ENCODE assay signal across 1 cellular context in the genomic region with DNA sequence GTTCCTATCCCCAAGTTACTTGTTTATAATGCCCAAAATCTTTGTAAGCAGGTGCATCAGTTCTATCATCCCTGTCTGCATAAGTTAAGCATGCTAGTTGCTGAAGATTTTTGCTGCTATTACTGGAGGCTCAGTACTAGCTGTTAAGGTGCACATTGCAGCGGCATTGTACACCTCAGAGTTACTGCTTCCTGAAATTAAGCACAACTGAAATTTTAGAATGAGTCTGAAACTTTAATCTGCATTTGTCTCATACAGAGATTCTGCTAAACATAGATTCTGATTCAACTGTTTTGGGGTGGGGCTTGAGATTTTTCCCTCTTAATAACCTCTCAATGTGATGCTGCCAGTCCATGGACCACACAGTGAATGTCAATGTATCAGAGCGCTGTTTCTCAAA.
TF ChIP-seq lines count a peak whose summit lies in the region.

No MANE protein-coding gene starts in this region.

TF ChIP-seq in SK-N-SH, 30 proteins besides CTCF, POLR2A, EP300 and RAD21 (continued from another document):
- TF ChIP-seq, protein P1, sequence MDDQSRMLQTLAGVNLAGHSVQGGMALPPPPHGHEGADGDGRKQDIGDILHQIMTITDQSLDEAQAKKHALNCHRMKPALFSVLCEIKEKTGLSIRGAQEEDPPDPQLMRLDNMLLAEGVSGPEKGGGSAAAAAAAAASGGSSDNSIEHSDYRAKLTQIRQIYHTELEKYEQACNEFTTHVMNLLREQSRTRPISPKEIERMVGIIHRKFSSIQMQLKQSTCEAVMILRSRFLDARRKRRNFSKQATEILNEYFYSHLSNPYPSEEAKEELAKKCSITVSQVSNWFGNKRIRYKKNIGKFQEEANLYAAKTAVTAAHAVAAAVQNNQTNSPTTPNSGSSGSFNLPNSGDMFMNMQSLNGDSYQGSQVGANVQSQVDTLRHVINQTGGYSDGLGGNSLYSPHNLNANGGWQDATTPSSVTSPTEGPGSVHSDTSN (IDR thresholded peaks at IDR 0.05): no peak
- TF ChIP-seq NFIC (IDR thresholded peaks at IDR 0.05; ENCODE audit: borderline replicate concordance) (no peak), RCOR1 (IDR thresholded peaks at IDR 0.05; ENCODE audit: low read length) (no peak), SIN3A (IDR thresholded peaks at IDR 0.05; ENCODE audit: borderline replicate concordance, low read depth, low read length) (no peak), MEF2A (IDR thresholded peaks at IDR 0.05; ENCODE audit: borderline replicate concordance, low read depth) (no peak), EZH2phosphoT487 (IDR thresholded peaks at IDR 0.05; ENCODE audit: borderline replicate concordance, low read depth) (no peak)
TF ChIP-seq in SK-N-SH: peak in this region for 0.
